Comparison of ENCODE assay signal across 8 cellular contexts in genomic region chr15:42919794-42920280, GRCh38. TPM values are rescaled to one million over a fixed set of nuclear protein-coding genes. Genes with fewer than 3 reads are reported as not detected.
DNase-seq lines count a peak whose midpoint lies in the region; ATAC-seq and TF ChIP-seq lines count a peak whose summit lies in the region.

No MANE protein-coding gene starts in this region.

- H3K9me3 ChIP-seq in mononuclear cell (ENCODE audit: low read depth, low read length): no peaks in the 10 kb centered on the region
- H3K9me3 ChIP-seq in tibial artery: no peaks in the 10 kb centered on the region

- TF ChIP-seq CTCF in GM12864 (IDR thresholded peaks at IDR 0.05; ENCODE audit: low read depth, low read length, missing control alignments) (no peak), WI38 (IDR thresholded peaks at IDR 0.05; ENCODE audit: low read depth, low read length) (no peak), endothelial cell (IDR thresholded peaks at IDR 0.05; ENCODE audit: unreplicated experiment) (no peak), tibial artery (IDR thresholded peaks at IDR 0.05) (no peak)

- no peak for ATAC-seq in GM19035 (IDR thresholded peaks at IDR 0.05; ENCODE audit: unreplicated experiment)
- no peak for ATAC-seq in HG02938 (IDR thresholded peaks at IDR 0.05; ENCODE audit: unreplicated experiment)

- H3K36me3 Mint-ChIP-seq in endothelial cell (ENCODE audit: low read depth, unreplicated experiment): no peaks in the 10 kb centered on the region

- H3K27me3 Mint-ChIP-seq in endothelial cell (ENCODE audit: unreplicated experiment): no peaks in the 10 kb centered on the region

- H3K27me3 ChIP-seq in mononuclear cell (ENCODE audit: insufficient read depth, low read length) (no peaks in the 10 kb centered on the region), tibial artery (no peaks in the 10 kb centered on the region)

- H3K4me1 ChIP-seq in mononuclear cell (ENCODE audit: insufficient read depth, low read length) (peaks cover 40% of the 10 kb centered on the region), tibial artery (peaks cover 0 to 27% (median 5%) of the 10 kb centered on the region in 4 donors)

- H3K4me3 ChIP-seq in GM12864 (ENCODE audit: low read depth, low read length) (peak overlapping the region; percentile 63), WI38 (ENCODE audit: low read depth, low read length) (peak overlapping the region; percentile 67), mononuclear cell (ENCODE audit: low read length) (peak overlapping the region; percentile 75), tibial artery (peak overlapping the region; percentile 84 to 99)

- no peak overlapping the region for H3K27ac Mint-ChIP-seq in endothelial cell (ENCODE audit: unreplicated experiment)

- H3K36me3 ChIP-seq in tibial artery: no peaks in the 10 kb centered on the region

- H3K9me3 Mint-ChIP-seq in endothelial cell (ENCODE audit: unreplicated experiment): no peaks in the 10 kb centered on the region

- intact Hi-C loops in tibial artery (cut with DNase I; ENCODE audit: low total_unique reads): loop anchor here (5.0 to 10.0 kb wide), 2 partner anchors 185 to 213 kb away; partner anchors contain the start of gene CDAN1

- peak overlapping the region; percentile 92 to 96 for H3K27ac ChIP-seq in tibial artery

- H3K4me3 Mint-ChIP-seq in endothelial cell (ENCODE audit: unreplicated experiment): peak overlapping the region; percentile 94

- H3K4me1 Mint-ChIP-seq in endothelial cell (ENCODE audit: unreplicated experiment): peaks cover 16% of the 10 kb centered on the region

- DNase-seq in GM12864 (ENCODE audit: low read depth): no peak
- DNase-seq in Kasumi-1 (lab: John Stamatoyannopoulos, UW): peak; percentile 4 to 23
- DNase-seq in endothelial cell (ENCODE audit: low spot score): no peak
- DNase-seq in tibial artery: peak in 1 of 2 donors; percentile 34

RNA-seq across cellular contexts. Expression of gene TTBK2, which starts 0.7 kb away (rescaled TPM):
- 14.1 TPM for total RNA-seq in endothelial cell (ENCODE audit: unreplicated experiment)
- total RNA-seq in mononuclear cell: 14.2 TPM

Comparison
In these comparisons a context has a peak if more than half of its experiments do, and no peak if none do; other contexts are left out.
1. DNase-seq: peak in Kasumi-1 (2 of 2); none in GM12864 (single experiment) and endothelial cell (single experiment).
2. Peak in every context shown above with its lines, with median percentiles within 50 percentile points of each other: H3K4me3 ChIP-seq.